In genomic region chr16:77591347-77591746, GRCh38 we compare ENCODE assay signal across 15 cellular contexts.
"Had no signal": no experiment of that assay in that cellular context is flagged by ENCODE, and none has a peak within 500 bp of the region (broad histone marks: within the 10 kb centered on the region; RNA-seq: fewer than 3 reads in every experiment).

No MANE protein-coding gene starts in this region.

- H3K9me3 ChIP-seq: SK-N-SH had no signal

- DNase-seq: KBM-7, NCI-H1092 treated with DMSO at 0.1 percent for 48 hours, NCI-H1436, NCI-H187, NCI-H2029, NCI-H2081 treated with DMSO at 0.1 percent for 48 hours, NCI-H345, NCI-H446 treated with DMSO at 0.1 percent for 48 hours, NCI-H526 treated with DMSO at 0.1 percent for 48 hours, NCI-H748 treated with DMSO at 0.1 percent for 48 hours, SHP77, SK-N-SH, SW 1271, T-cell had no signal

- H3K36me3 Mint-ChIP-seq: T-cell had no signal

- H3K27ac Mint-ChIP-seq: T-cell had no signal

- H3K27ac ChIP-seq: RWPE1 had no signal

- H3K9me3 Mint-ChIP-seq: T-cell had no signal

- H3K4me1 Mint-ChIP-seq: T-cell had no signal

- H3K4me3 Mint-ChIP-seq: T-cell had no signal
